Comparison of ENCODE assay signal across 20 cellular contexts in genomic region chr11:44940835-44941234, GRCh38.
"Had no signal": no experiment of that assay in that cellular context is flagged by ENCODE, and none has a peak within 500 bp of the region (broad histone marks: within the 10 kb centered on the region; RNA-seq: fewer than 3 reads in every experiment).

No MANE protein-coding gene starts in this region.

- H3K27me3 ChIP-seq: foreskin keratinocyte, pancreas, suprapubic skin, transverse colon, uterus had no signal

- H3K36me3 Mint-ChIP-seq: naive thymus-derived CD8-positive, alpha-beta T cell; T-cell had no signal

- H3K9me3 ChIP-seq: pancreas, suprapubic skin, transverse colon, uterus had no signal

- H3K27ac ChIP-seq: epithelial cell of prostate, foreskin keratinocyte, pancreas, suprapubic skin had no signal

- H3K36me3 ChIP-seq: pancreas, suprapubic skin, transverse colon, uterus had no signal

- DNase-seq: activated CD8-positive, alpha-beta memory T cell treated with anti-CD3 and anti-CD28 coated beads for 24 hours; activated CD8-positive, alpha-beta memory T cell treated with anti-CD3 and anti-CD28 coated beads, Interleukin-2, amount 50 U/mL, for 48 hours; activated effector memory CD4-positive, alpha-beta T cell treated with anti-CD3 and anti-CD28 coated beads, Interleukin-2, amount 50 U/mL, for 16 hours; activated naive CD4-positive, alpha-beta T cell treated with anti-CD3 and anti-CD28 coated beads, Interleukin-2, amount 50 U/mL, for 16 hours; activated T-cell treated with anti-CD3 and anti-CD28 coated beads, Interleukin-2, amount 50 U/mL, for 48 hours; endodermal cell; foreskin keratinocyte; head of caudate nucleus; naive thymus-derived CD8-positive, alpha-beta T cell; stimulated activated CD8-positive, alpha-beta memory T cell treated with anti-CD3 and anti-CD28 coated beads, Interleukin-4, amount 100 ng/mL, for 48 hours; T-cell; T1000; transverse colon; uterus had no signal

- ATAC-seq: activated CD4-positive, CD25-positive, alpha-beta regulatory T cell treated with anti-CD3 and anti-CD28 coated beads, Interleukin-2, amount 50 U/mL, for 24 hours; foreskin keratinocyte; naive thymus-derived CD8-positive, alpha-beta T cell; pancreas; SK-N-SH treated with all-trans-retinoic acid at 6 μM for 48 hours; T-cell had no signal

- H3K4me3 Mint-ChIP-seq: endodermal cell; naive thymus-derived CD8-positive, alpha-beta T cell; stimulated activated naive CD8-positive, alpha-beta T cell treated with anti-CD3 and anti-CD28 coated beads, Interleukin-15, Interleukin-2, amounts not matched to agents 100 ng/mL and 50 ng/mL, for 24 hours; T-cell had no signal

- H3K27me3 Mint-ChIP-seq: naive thymus-derived CD8-positive, alpha-beta T cell; stimulated activated naive CD8-positive, alpha-beta T cell treated with anti-CD3 and anti-CD28 coated beads, Interleukin-15, Interleukin-2, amounts not matched to agents 100 ng/mL and 50 ng/mL, for 24 hours; T-cell had no signal

- H3K4me3 ChIP-seq: pancreas, suprapubic skin, transverse colon, uterus had no signal

- H3K27ac Mint-ChIP-seq: stimulated activated naive CD8-positive, alpha-beta T cell treated with anti-CD3 and anti-CD28 coated beads, Interleukin-15, Interleukin-2, amounts not matched to agents 100 ng/mL and 50 ng/mL, for 24 hours; T-cell had no signal
